8 cellular contexts compared by ENCODE assay signal in genomic region chr20:41249781-41250281, GRCh38.
DNase-seq lines count a peak whose midpoint lies in the region; ATAC-seq lines count a peak whose summit lies in the region.

No MANE protein-coding gene starts in this region.

- no peaks in the 10 kb centered on the region for H3K27me3 ChIP-seq in adipocyte (replicated peaks; ENCODE audit: control insufficient read depth, insufficient read depth, low read length)
- no peaks in the 10 kb centered on the region for H3K27me3 ChIP-seq in skeletal muscle tissue (ENCODE audit: control insufficient read depth in 3 of 3, insufficient read depth in 3 of 3, low read length in 3 of 3)

- H3K36me3 ChIP-seq in adipocyte (ENCODE audit: control insufficient read depth, insufficient read depth, low read length, severe bottlenecking) = peaks cover 11% of the 10 kb centered on the region
- H3K36me3 ChIP-seq in skeletal muscle tissue (ENCODE audit: control insufficient read depth in 3 of 3, insufficient read depth in 3 of 3, low read length in 3 of 3) = peaks cover 0 to 4% (median 0%) of the 10 kb centered on the region in 3 donors

- H3K9me3 ChIP-seq in adipocyte (ENCODE audit: control insufficient read depth, low read length) (no peaks in the 10 kb centered on the region), skeletal muscle tissue (ENCODE audit: control insufficient read depth in 3 of 3, low read length in 3 of 3) (no peaks in the 10 kb centered on the region)

- H3K9ac ChIP-seq in adipocyte (ENCODE audit: low read length) (peak overlapping the region; percentile 89), skeletal muscle tissue (ENCODE audit: low read depth in 1 of 3, low read length in 3 of 3) (no peak overlapping the region)

- peak; percentile 53 for ATAC-seq in HG03342 (IDR thresholded peaks at IDR 0.05; ENCODE audit: unreplicated experiment)

- H3K4me3 ChIP-seq in adipocyte (ENCODE audit: low read length) (peak overlapping the region; percentile 58), skeletal muscle tissue (ENCODE audit: low read length in 3 of 3) (peak overlapping the region in 1 of 3 donors; percentile 16)

- DNase-seq in A172 (ENCODE audit: low spot score) (peak; percentile 22), adipocyte (ENCODE audit: low read depth) (peak; percentile 33), hippocampal formation (lab: John Stamatoyannopoulos, UW) (peak; percentile 30 to 42), NCI-H1436 (lab: John Stamatoyannopoulos, UW) (no peak), ureter (ENCODE audit: low spot score) (no peak), OCI-M2 (lab: John Stamatoyannopoulos, UW; ENCODE audit: unreplicated experiment) (no peak)

- H3K27ac ChIP-seq in skeletal muscle tissue (ENCODE audit: low read depth, low read length) = peak overlapping the region; percentile 78

- peaks cover 52% of the 10 kb centered on the region for H3K4me1 ChIP-seq in adipocyte (ENCODE audit: control insufficient read depth, insufficient read depth, low read length)
- H3K4me1 ChIP-seq in skeletal muscle tissue (ENCODE audit: control insufficient read depth in 3 of 3, insufficient read depth in 3 of 3, low read length in 3 of 3) = peaks cover 44 to 52% (median 44%) of the 10 kb centered on the region in 3 donors

Comparison
In these comparisons a context has a peak if more than half of its experiments do, and no peak if none do; other contexts are left out.
1. DNase-seq: peak in A172 (single experiment), adipocyte (single experiment) and hippocampal formation (2 of 2); none in NCI-H1436 (single experiment), ureter (single experiment) and OCI-M2 (single experiment).